In the genomic region with DNA sequence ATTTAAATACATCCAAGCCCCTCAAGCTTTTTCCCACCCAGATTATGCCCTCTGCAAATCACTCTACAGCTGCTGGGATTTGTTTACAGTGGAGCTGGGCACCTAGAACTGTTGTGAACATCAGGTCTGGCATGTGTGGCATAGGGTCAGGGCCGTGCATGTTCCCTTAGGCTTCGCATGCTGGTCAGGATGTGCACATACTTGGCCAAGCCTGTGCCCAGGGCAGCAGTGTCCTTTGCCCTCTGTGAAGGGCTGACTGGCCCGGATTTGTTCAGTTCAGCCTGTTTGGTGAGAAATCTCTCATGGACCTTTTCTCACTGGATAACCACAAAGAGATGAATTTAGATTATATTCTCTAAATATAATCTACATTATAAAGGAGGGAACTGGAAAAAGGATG, we compare ENCODE assay signal across 1 cellular context.
TF ChIP-seq lines count a peak whose summit lies in the region.

No MANE protein-coding gene starts in this region.

TF ChIP-seq in IMR-90, 13 proteins besides CTCF, POLR2A, EP300 and RAD21 (continued from another document):
- TF ChIP-seq, protein P1, sequence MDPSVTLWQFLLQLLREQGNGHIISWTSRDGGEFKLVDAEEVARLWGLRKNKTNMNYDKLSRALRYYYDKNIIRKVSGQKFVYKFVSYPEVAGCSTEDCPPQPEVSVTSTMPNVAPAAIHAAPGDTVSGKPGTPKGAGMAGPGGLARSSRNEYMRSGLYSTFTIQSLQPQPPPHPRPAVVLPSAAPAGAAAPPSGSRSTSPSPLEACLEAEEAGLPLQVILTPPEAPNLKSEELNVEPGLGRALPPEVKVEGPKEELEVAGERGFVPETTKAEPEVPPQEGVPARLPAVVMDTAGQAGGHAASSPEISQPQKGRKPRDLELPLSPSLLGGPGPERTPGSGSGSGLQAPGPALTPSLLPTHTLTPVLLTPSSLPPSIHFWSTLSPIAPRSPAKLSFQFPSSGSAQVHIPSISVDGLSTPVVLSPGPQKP (IDR thresholded peaks at IDR 0.05; ENCODE audit: borderline replicate concordance, low read depth, low read length), result no peak
- no peak for TF ChIP-seq MAZ (IDR thresholded peaks at IDR 0.05; ENCODE audit: borderline replicate concordance, low read depth, low read length)
- TF ChIP-seq RFX5 (IDR thresholded peaks at IDR 0.05; ENCODE audit: low read depth, low read length), result no peak
- TF ChIP-seq NFE2L2 (IDR thresholded peaks at IDR 0.05; ENCODE audit: low read depth, low read length), result no peak
- no peak for TF ChIP-seq SMC3 (IDR thresholded peaks at IDR 0.05; ENCODE audit: low read depth, low read length)
- TF ChIP-seq MXI1 (IDR thresholded peaks at IDR 0.05; ENCODE audit: borderline replicate concordance, low read depth, low read length), result no peak
- TF ChIP-seq FOS (IDR thresholded peaks at IDR 0.05; ENCODE audit: low read depth, low read length), result no peak
- no peak for TF ChIP-seq CEBPB (IDR thresholded peaks at IDR 0.05; ENCODE audit: low read depth, low read length)
- TF ChIP-seq MAFK (IDR thresholded peaks at IDR 0.05; ENCODE audit: low read depth, low read length), result no peak
- TF ChIP-seq, protein P2, sequence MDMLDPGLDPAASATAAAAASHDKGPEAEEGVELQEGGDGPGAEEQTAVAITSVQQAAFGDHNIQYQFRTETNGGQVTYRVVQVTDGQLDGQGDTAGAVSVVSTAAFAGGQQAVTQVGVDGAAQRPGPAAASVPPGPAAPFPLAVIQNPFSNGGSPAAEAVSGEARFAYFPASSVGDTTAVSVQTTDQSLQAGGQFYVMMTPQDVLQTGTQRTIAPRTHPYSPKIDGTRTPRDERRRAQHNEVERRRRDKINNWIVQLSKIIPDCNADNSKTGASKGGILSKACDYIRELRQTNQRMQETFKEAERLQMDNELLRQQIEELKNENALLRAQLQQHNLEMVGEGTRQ (IDR thresholded peaks at IDR 0.05; ENCODE audit: low read depth, low read length), result no peak
